Comparison of ENCODE assay signal across 17 cellular contexts in genomic region chr22:42905217-42905616, GRCh38. TPM values are rescaled to one million over a fixed set of nuclear protein-coding genes. Genes with fewer than 3 reads are reported as not detected.
DNase-seq lines count a peak whose midpoint lies in the region; ATAC-seq and TF ChIP-seq lines count a peak whose summit lies in the region.
"Had no signal": no experiment of that assay in that cellular context is flagged by ENCODE, and none has a peak within 500 bp of the region (broad histone marks: within the 10 kb centered on the region; RNA-seq: fewer than 3 reads in every experiment).

No MANE protein-coding gene starts in this region.

- H3K9me3 ChIP-seq in heart right ventricle: no peaks in the 10 kb centered on the region
- H3K9me3 ChIP-seq: left lung had no signal

- H3K27ac ChIP-seq in heart right ventricle: peak overlapping the region in 9 of 10 donors; percentile 62 to 86 (median 77)
- peak overlapping the region; percentile 76 to 88 for H3K27ac ChIP-seq in coronary artery

- H3K9me3 Mint-ChIP-seq in neural crest cell: no peaks in the 10 kb centered on the region
- H3K9me3 Mint-ChIP-seq: activated naive CD8-positive, alpha-beta T cell treated with anti-CD3 and anti-CD28 coated beads for 36 hours; natural killer cell treated with Interleukin-12 subunit alpha and Interleukin-12 subunit beta and Interleukin-15 and Interleukin-18, amount 100 ng/mL, for 72 hours; T-helper 2 cell treated with Interferon-gamma antibody and Interleukin-4, amounts not matched to agents 5 μg/mL and 100 μg/mL, for 36 hours had no signal

- no peaks in the 10 kb centered on the region for H3K27me3 Mint-ChIP-seq in neural crest cell (ENCODE audit: low read depth)
- H3K27me3 Mint-ChIP-seq: activated naive CD8-positive, alpha-beta T cell treated with anti-CD3 and anti-CD28 coated beads for 36 hours; natural killer cell treated with Interleukin-12 subunit alpha and Interleukin-12 subunit beta and Interleukin-15 and Interleukin-18, amount 100 ng/mL, for 72 hours had no signal

- no peak overlapping the region for H3K4me3 Mint-ChIP-seq in neural crest cell
- H3K4me3 Mint-ChIP-seq: activated naive CD8-positive, alpha-beta T cell treated with anti-CD3 and anti-CD28 coated beads for 36 hours; natural killer cell treated with Interleukin-12 subunit alpha and Interleukin-12 subunit beta and Interleukin-15 and Interleukin-18, amount 100 ng/mL, for 72 hours; T-helper 2 cell treated with Interferon-gamma antibody and Interleukin-4, amounts not matched to agents 5 μg/mL and 100 μg/mL, for 36 hours had no signal

- TF ChIP-seq CTCF in heart right ventricle (IDR thresholded peaks at IDR 0.05): no peak
- no peak for TF ChIP-seq CTCF in coronary artery (IDR thresholded peaks at IDR 0.05)
- TF ChIP-seq CTCF in neural crest cell (conservative IDR thresholded peaks at IDR 0.05): no peak

- DNase-seq in heart right ventricle (peak in 1 of 2 donors; percentile 56), left cardiac atrium (no peak), coronary artery (ENCODE audit: low spot score) (no peak), neural crest cell (ENCODE audit: low read depth, low spot score) (no peak), T-helper 1 cell (no peak), NOMO-1 treated with dmso at 0.1 percent for 144 hours (lab: John Stamatoyannopoulos, UW; ENCODE audit: unreplicated experiment) (no peak), NCI-H526 treated with DMSO at 0.1 percent for 48 hours (lab: John Stamatoyannopoulos, UW) (no peak)
- DNase-seq: activated CD4-positive, alpha-beta T cell treated with anti-CD3 and anti-CD28 coated beads for 48 hours; activated naive CD8-positive, alpha-beta T cell treated with anti-CD3 and anti-CD28 coated beads for 36 hours; activated T-cell treated with anti-CD3 and anti-CD28 coated beads for 4 hours; Calu3; hypothalamus; stimulated activated naive CD4-positive, alpha-beta T cell had no signal

- intact Hi-C loops in heart right ventricle (cut with DNase I) (loop anchor here in 3 of 10 donors (10.0 kb wide), 2 partner anchors 60 to 110 kb away; partner anchors contain the start of gene PACSIN2 (in 1 of the 3)), left cardiac atrium (cut with DNase I) (loop anchor here in 1 of 2 donors (10.0 kb wide), 1 partner anchor 60 kb away; no protein-coding TSS in a partner anchor)

- ATAC-seq in heart right ventricle (no peak), left cardiac atrium (no peak), GM18502 (IDR thresholded peaks at IDR 0.05; ENCODE audit: poor library complexity, unreplicated experiment) (no peak)
- ATAC-seq: natural killer cell treated with Interleukin-12 subunit alpha and Interleukin-12 subunit beta and Interleukin-15 and Interleukin-18, amount 100 ng/mL, for 72 hours had no signal

- H3K4me3 ChIP-seq in heart right ventricle (no peak overlapping the region), coronary artery (peak overlapping the region; percentile 27)
- H3K4me3 ChIP-seq: left lung had no signal

- H3K36me3 ChIP-seq in heart right ventricle: peaks cover 0 to 28% (median 5%) of the 10 kb centered on the region in 9 donors

- H3K27ac Mint-ChIP-seq in neural crest cell (ENCODE audit: unreplicated experiment): peak overlapping the region; percentile 44
- H3K27ac Mint-ChIP-seq: activated naive CD8-positive, alpha-beta T cell treated with anti-CD3 and anti-CD28 coated beads for 36 hours; natural killer cell treated with Interleukin-12 subunit alpha and Interleukin-12 subunit beta and Interleukin-15 and Interleukin-18, amount 100 ng/mL, for 72 hours; T-helper 2 cell treated with Interferon-gamma antibody and Interleukin-4, amounts not matched to agents 5 μg/mL and 100 μg/mL, for 36 hours had no signal

- H3K36me3 Mint-ChIP-seq in neural crest cell (ENCODE audit: low read depth): peaks cover 5% of the 10 kb centered on the region
- H3K36me3 Mint-ChIP-seq: natural killer cell treated with Interleukin-12 subunit alpha and Interleukin-12 subunit beta and Interleukin-15 and Interleukin-18, amount 100 ng/mL, for 72 hours had no signal

- H3K27me3 ChIP-seq in heart right ventricle: no peaks in the 10 kb centered on the region
- H3K27me3 ChIP-seq: left lung had no signal

- peaks cover 58% of the 10 kb centered on the region for H3K4me1 Mint-ChIP-seq in neural crest cell
- H3K4me1 Mint-ChIP-seq: activated naive CD8-positive, alpha-beta T cell treated with anti-CD3 and anti-CD28 coated beads for 36 hours had no signal

- 31 to 45% methylated on average over 13 of the region's 13 CpGs for WGBS in heart right ventricle, 2 donors

- peaks cover 55 to 96% (median 83%) of the 10 kb centered on the region in 9 donors for H3K4me1 ChIP-seq in heart right ventricle

RNA-seq across cellular contexts. Expression of gene ARFGAP3, which starts 48.1 kb away (rescaled TPM):
- total RNA-seq in heart right ventricle (10 to 100 TPM; 10.6 to 29.4 (median 23.2) TPM), left cardiac atrium (10 to 100 TPM; 21.2 to 39.8 TPM), neural crest cell (28.4 and 29.9 TPM in 2 replicates)
- polyA plus RNA-seq in heart right ventricle: 10 to 100 TPM; 21.9 to 24.4 TPM
